Comparison of ENCODE assay signal across 1 cellular context in the genomic region with DNA sequence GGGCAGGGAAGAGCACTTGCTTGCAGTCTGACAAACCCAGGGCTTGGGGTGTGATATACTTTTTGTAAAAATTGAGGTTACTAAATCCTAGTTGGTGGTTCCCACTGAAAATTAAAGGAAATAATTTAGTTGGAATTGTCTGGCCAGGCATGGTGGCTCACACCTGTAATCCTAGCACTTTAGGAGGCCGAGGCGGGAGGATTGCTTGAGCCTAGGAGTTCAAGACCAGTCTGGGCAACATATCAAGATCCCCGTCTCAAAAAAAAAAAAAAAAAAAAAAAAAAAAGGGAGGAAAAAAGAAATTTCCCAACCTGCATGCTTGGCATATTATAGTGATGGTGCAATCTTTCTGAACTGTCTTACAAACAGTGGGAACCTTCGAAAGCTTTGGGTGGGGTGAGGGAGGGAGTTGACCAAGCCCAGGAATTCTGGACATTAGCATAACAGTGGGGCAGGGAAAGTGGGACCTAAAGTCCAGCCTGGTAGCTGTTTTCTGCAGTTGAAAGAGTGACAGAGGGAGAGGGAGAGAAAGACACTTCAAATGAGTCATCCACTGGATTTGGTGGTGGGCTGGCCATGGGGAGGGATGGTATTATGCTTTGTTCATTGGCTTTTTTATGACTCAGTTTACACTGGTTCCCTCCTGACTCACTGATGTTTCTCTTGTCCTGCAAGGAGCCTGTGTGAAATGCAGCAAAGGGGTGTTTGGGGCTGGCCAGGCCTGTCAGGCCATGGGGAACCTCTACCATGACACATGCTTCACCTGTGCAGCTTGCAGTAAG.
A peak's percentile ranks its signal among the peaks of the same experiment; 100 is the strongest.
TF ChIP-seq lines count a peak whose summit lies in the region.

No MANE protein-coding gene starts in this region.

TF ChIP-seq in GM23338, 12 proteins besides CTCF, POLR2A, EP300 and RAD21 (continued from another document):
- TF ChIP-seq, protein P1, sequence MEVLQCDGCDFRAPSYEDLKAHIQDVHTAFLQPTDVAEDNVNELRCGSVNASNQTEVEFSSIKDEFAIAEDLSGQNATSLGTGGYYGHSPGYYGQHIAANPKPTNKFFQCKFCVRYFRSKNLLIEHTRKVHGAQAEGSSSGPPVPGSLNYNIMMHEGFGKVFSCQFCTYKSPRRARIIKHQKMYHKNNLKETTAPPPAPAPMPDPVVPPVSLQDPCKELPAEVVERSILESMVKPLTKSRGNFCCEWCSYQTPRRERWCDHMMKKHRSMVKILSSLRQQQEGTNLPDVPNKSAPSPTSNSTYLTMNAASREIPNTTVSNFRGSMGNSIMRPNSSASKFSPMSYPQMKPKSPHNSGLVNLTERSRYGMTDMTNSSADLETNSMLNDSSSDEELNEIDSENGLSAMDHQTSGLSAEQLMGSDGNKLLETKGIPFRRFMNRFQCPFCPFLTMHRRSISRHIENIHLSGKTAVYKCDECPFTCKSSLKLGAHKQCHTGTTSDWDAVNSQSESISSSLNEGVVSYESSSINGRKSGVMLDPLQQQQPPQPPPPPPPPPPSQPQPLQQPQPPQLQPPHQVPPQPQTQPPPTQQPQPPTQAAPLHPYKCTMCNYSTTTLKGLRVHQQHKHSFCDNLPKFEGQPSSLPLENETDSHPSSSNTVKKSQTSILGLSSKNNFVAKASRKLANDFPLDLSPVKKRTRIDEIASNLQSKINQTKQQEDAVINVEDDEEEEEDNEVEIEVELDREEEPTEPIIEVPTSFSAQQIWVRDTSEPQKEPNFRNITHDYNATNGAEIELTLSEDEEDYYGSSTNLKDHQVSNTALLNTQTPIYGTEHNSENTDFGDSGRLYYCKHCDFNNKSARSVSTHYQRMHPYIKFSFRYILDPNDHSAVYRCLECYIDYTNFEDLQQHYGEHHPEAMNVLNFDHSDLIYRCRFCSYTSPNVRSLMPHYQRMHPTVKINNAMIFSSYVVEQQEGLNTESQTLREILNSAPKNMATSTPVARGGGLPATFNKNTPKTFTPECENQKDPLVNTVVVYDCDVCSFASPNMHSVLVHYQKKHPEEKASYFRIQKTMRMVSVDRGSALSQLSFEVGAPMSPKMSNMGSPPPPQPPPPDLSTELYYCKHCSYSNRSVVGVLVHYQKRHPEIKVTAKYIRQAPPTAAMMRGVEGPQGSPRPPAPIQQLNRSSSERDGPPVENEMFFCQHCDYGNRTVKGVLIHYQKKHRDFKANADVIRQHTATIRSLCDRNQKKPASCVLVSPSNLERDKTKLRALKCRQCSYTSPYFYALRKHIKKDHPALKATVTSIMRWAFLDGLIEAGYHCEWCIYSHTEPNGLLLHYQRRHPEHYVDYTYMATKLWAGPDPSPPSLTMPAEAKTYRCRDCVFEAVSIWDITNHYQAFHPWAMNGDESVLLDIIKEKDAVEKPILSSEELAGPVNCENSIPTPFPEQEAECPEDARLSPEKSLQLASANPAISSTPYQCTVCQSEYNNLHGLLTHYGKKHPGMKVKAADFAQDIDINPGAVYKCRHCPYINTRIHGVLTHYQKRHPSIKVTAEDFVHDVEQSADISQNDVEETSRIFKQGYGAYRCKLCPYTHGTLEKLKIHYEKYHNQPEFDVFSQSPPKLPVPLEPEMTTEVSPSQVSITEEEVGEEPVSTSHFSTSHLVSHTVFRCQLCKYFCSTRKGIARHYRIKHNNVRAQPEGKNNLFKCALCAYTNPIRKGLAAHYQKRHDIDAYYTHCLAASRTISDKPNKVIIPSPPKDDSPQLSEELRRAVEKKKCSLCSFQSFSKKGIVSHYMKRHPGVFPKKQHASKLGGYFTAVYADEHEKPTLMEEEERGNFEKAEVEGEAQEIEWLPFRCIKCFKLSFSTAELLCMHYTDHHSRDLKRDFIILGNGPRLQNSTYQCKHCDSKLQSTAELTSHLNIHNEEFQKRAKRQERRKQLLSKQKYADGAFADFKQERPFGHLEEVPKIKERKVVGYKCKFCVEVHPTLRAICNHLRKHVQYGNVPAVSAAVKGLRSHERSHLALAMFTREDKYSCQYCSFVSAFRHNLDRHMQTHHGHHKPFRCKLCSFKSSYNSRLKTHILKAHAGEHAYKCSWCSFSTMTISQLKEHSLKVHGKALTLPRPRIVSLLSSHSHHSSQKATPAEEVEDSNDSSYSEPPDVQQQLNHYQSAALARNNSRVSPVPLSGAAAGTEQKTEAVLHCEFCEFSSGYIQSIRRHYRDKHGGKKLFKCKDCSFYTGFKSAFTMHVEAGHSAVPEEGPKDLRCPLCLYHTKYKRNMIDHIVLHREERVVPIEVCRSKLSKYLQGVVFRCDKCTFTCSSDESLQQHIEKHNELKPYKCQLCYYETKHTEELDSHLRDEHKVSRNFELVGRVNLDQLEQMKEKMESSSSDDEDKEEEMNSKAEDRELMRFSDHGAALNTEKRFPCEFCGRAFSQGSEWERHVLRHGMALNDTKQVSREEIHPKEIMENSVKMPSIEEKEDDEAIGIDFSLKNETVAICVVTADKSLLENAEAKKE (CRISPR knock-in tag; IDR thresholded peaks at IDR 0.05) = peak; percentile 22; the same call in 1 of the 2 replicates
TF ChIP-seq in GM23338: peak in this region for 1.
